ENCODE assay signal across 20 cellular contexts in genomic region chr6:40509716-40510260, GRCh38.
"Had no signal": no experiment of that assay in that cellular context is flagged by ENCODE, and none has a peak within 500 bp of the region (broad histone marks: within the 10 kb centered on the region; RNA-seq: fewer than 3 reads in every experiment).

No MANE protein-coding gene starts in this region.

- FAIRE-seq: islet of Langerhans had no signal

- H3K4me1 ChIP-seq: testis, tibial nerve had no signal

- H3K4me1 Mint-ChIP-seq: central memory CD8-positive, alpha-beta T cell; mesothelial cell of epicardium; nephron had no signal

- H3K27ac Mint-ChIP-seq: mesothelial cell of epicardium; nephron; stimulated activated effector memory CD8-positive, alpha-beta T cell treated with anti-CD3 and anti-CD28 coated beads, Interleukin-12 subunit alpha, Interleukin-12 subunit beta, amount 100 ng/mL, for 72 hours; stimulated activated naive CD8-positive, alpha-beta T cell treated with anti-CD3 and anti-CD28 coated beads, Interleukin-15, Interleukin-2, amounts not matched to agents 100 ng/mL and 50 ng/mL, for 24 hours had no signal

- H3K36me3 Mint-ChIP-seq: mesothelial cell of epicardium; stimulated activated effector memory CD8-positive, alpha-beta T cell treated with anti-CD3 and anti-CD28 coated beads, Interleukin-12 subunit alpha, Interleukin-12 subunit beta, amount 100 ng/mL, for 72 hours had no signal

- H3K9me3 Mint-ChIP-seq: central memory CD8-positive, alpha-beta T cell; mesothelial cell of epicardium; nephron; stimulated activated effector memory CD8-positive, alpha-beta T cell treated with anti-CD3 and anti-CD28 coated beads, Interleukin-12 subunit alpha, Interleukin-12 subunit beta, amount 100 ng/mL, for 72 hours; stimulated activated naive CD8-positive, alpha-beta T cell treated with anti-CD3 and anti-CD28 coated beads, Interleukin-15, Interleukin-2, amounts not matched to agents 100 ng/mL and 50 ng/mL, for 24 hours had no signal

- H3K27me3 Mint-ChIP-seq: central memory CD8-positive, alpha-beta T cell; stimulated activated naive CD8-positive, alpha-beta T cell treated with anti-CD3 and anti-CD28 coated beads, Interleukin-15, Interleukin-2, amounts not matched to agents 100 ng/mL and 50 ng/mL, for 24 hours had no signal

- DNase-seq: cortex of kidney; effector CD8-positive, alpha-beta T cell; foreskin melanocyte; hippocampal formation; mammary epithelial cell; right cardiac atrium; stimulated activated CD4-positive, alpha-beta T cell treated with anti-CD3 and anti-CD28 coated beads, Interleukin-2, amount 100 ng/mL, for 48 hours; stimulated activated CD8-positive, alpha-beta memory T cell treated with anti-CD3 and anti-CD28 coated beads, Interleukin-4, amount 100 ng/mL, for 48 hours; testis had no signal

- H3K27ac ChIP-seq: heart left ventricle, testis, tibial nerve had no signal

- H3K9me3 ChIP-seq: heart left ventricle, testis, tibial nerve had no signal

- H3K36me3 ChIP-seq: heart left ventricle, tibial nerve had no signal

- H3K4me3 ChIP-seq: dorsolateral prefrontal cortex, heart left ventricle, smooth muscle cell, testis, tibial nerve had no signal

- H3K27me3 ChIP-seq: dorsolateral prefrontal cortex, testis, tibial nerve had no signal

- ATAC-seq: left lobe of liver, right cardiac atrium had no signal

- H3K4me2 ChIP-seq: smooth muscle cell had no signal

- H3K4me3 Mint-ChIP-seq: central memory CD8-positive, alpha-beta T cell; mesothelial cell of epicardium; nephron; stimulated activated effector memory CD8-positive, alpha-beta T cell treated with anti-CD3 and anti-CD28 coated beads, Interleukin-12 subunit alpha, Interleukin-12 subunit beta, amount 100 ng/mL, for 72 hours; stimulated activated naive CD8-positive, alpha-beta T cell treated with anti-CD3 and anti-CD28 coated beads, Interleukin-15, Interleukin-2, amounts not matched to agents 100 ng/mL and 50 ng/mL, for 24 hours had no signal
